14 cellular contexts compared by ENCODE assay signal in the genomic region with DNA sequence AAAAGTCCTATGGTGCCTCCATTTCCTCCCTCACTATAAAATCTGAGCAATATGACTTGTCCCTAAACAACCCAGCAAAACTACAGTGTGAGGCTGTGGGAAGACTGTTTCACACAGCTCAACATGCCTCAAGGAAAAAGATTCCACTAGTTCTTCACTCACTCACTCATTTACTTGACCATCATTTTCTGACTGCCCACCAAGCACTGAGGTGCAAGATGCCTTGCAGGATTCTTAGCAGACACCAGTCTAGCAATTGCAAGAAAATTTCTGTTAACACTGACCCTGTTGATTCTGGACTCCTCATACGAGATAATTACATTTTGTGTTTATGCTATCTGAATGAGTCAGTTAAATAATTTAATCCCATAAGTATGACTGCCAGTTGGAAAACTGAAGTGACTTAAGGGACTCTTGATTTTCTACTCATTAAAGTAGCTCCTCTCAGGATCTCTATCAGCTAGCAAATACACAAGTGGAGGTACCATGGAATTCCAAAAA. TPM values are rescaled to one million over a fixed set of nuclear protein-coding genes. Genes with fewer than 3 reads are reported as not detected.
DNase-seq lines count a peak whose midpoint lies in the region; ATAC-seq and TF ChIP-seq lines count a peak whose summit lies in the region.
"Had no signal": no experiment of that assay in that cellular context is flagged by ENCODE, and none has a peak within 500 bp of the region (broad histone marks: within the 10 kb centered on the region; RNA-seq: fewer than 3 reads in every experiment).

No MANE protein-coding gene starts in this region.

- in situ Hi-C loops in Panc1 (cut with HindIII; ENCODE audit: low pct_unique_long_range_greater_than_20kb, low sequenced_read_pairs) = no loop called here

- DNase-seq in DMS79 treated with DMSO at 0.1 percent for 48 hours (lab: John Stamatoyannopoulos, UW) (peak; percentile 12), Panc1 (ENCODE audit: low read depth, low spot score) (no peak), esophagus squamous epithelium (lab: John Stamatoyannopoulos, UW) (no peak), sigmoid colon (no peak), anterior cingulate cortex (lab: John Stamatoyannopoulos, UW) (no peak), NCI-H1105 (lab: John Stamatoyannopoulos, UW) (no peak)
- no peak for DNase-seq in activated naive CD4-positive, alpha-beta T cell treated with anti-CD3 and anti-CD28 coated beads, Interleukin-2, amount 50 U/mL, for 16 hours
- DNase-seq: activated B cell treated with CpG ODN at 0.5 μM for 24 hours; mesendoderm; NCI-H2081 treated with DMSO at 0.1 percent for 48 hours; NCI-H774; stimulated activated CD4-positive, alpha-beta T cell treated with anti-CD3 and anti-CD28 coated beads, Interleukin-4, amount 100 ng/mL, for 1 hour; stimulated activated naive B cell treated with anti-CD40 and anti-IgM and Interleukin-4, amounts not matched to agents 10 μg/mL and 1 μg/mL and 100 μg/mL, for 72 hours had no signal

- H3K27ac ChIP-seq in Panc1 (ENCODE audit: low read length) (no peak overlapping the region), esophagus squamous epithelium (peak overlapping the region; percentile 34 to 78 (median 72)), sigmoid colon (peak overlapping the region; percentile 10 to 21 (median 17))

- WGBS in esophagus squamous epithelium, 2 donors = 35 to 45% methylated on average over 1 of the region's 1 CpG
- WGBS in sigmoid colon, 2 donors = 30 to 62% methylated on average over 1 of the region's 1 CpG

- TF ChIP-seq EP300 in sigmoid colon (IDR thresholded peaks at IDR 0.05) = no peak

- no TSS peak for BruUV-seq in Panc1 (replicated peaks; lab: Mats Ljungman, UMichigan)

- H3K4me3 ChIP-seq in Panc1 (ENCODE audit: low read depth in 2 of 2, low read length in 2 of 2) (no peak overlapping the region), esophagus squamous epithelium (no peak overlapping the region), sigmoid colon (no peak overlapping the region)

- H3K36me3 ChIP-seq in Panc1 (ENCODE audit: control insufficient read depth, insufficient read depth, low read length) (no peaks in the 10 kb centered on the region), esophagus squamous epithelium (peaks cover 0 to 4% (median 0%) of the 10 kb centered on the region in 3 donors), sigmoid colon (no peaks in the 10 kb centered on the region)

- TF ChIP-seq CTCF in Panc1 (IDR thresholded peaks at IDR 0.05) (no peak), esophagus squamous epithelium (IDR thresholded peaks at IDR 0.05) (no peak), sigmoid colon (IDR thresholded peaks at IDR 0.05) (no peak)

- H3K27me3 ChIP-seq in Panc1 (ENCODE audit: control insufficient read depth, insufficient read depth, low read length) = no peaks in the 10 kb centered on the region
- no peaks in the 10 kb centered on the region for H3K27me3 ChIP-seq in esophagus squamous epithelium
- no peaks in the 10 kb centered on the region for H3K27me3 ChIP-seq in sigmoid colon

- H3K4me1 ChIP-seq in Panc1 (ENCODE audit: control insufficient read depth, insufficient read depth, low read length) = peaks cover 5% of the 10 kb centered on the region
- H3K4me1 ChIP-seq in esophagus squamous epithelium = peaks cover 9 to 43% (median 11%) of the 10 kb centered on the region in 3 donors
- peaks cover 0 to 25% (median 21%) of the 10 kb centered on the region in 4 donors for H3K4me1 ChIP-seq in sigmoid colon

- POLR2A ChIA-PET in Panc1 (lab: Charles Lee) = interaction anchor here (0.6 kb wide), 2 partner anchors 11 to 192 kb away, joined by 4 to 8 read pairs; no protein-coding TSS in a partner anchor

- intact Hi-C loops in Panc1 (cut with micrococcal nuclease; ENCODE audit: unreplicated experiment) = no loop called here
- intact Hi-C loops in esophagus squamous epithelium (cut with DNase I) = no loop called here
- intact Hi-C loops in sigmoid colon (cut with DNase I) = no loop called here

- CTCF ChIA-PET in Panc1 (lab: Charles Lee) = no interaction called here

- ATAC-seq in Panc1 (peak; percentile 62), GM19455 (IDR thresholded peaks at IDR 0.05; ENCODE audit: unreplicated experiment) (no peak)
- ATAC-seq: stimulated activated naive B cell treated with anti-CD40 and anti-IgM and Interleukin-4, amounts not matched to agents 10 μg/mL and 1 μg/mL and 100 μg/mL, for 72 hours had no signal

- H3K9me3 ChIP-seq in Panc1 (ENCODE audit: control insufficient read depth, insufficient read depth, low read depth, low read length) (no peaks in the 10 kb centered on the region), esophagus squamous epithelium (no peaks in the 10 kb centered on the region), sigmoid colon (no peaks in the 10 kb centered on the region)

- TF ChIP-seq POLR2A in esophagus squamous epithelium (IDR thresholded peaks at IDR 0.05) (no peak), sigmoid colon (IDR thresholded peaks at IDR 0.05) (no peak)

RNA-seq across cellular contexts. Expression of gene PCBP1, which starts 51.9 kb away (rescaled TPM):
- total RNA-seq in Panc1 (2021; ENCODE audit: unreplicated experiment) (276 TPM), esophagus squamous epithelium (100 to 1,000 TPM in 3 of 4 donors, 10 to 100 TPM in 1; 96.8 to 205 (median 177) TPM), sigmoid colon (100 to 1,000 TPM; 178 to 186 (median 182) TPM)
- polyA plus RNA-seq in Panc1 (2012; ENCODE audit: insufficient read length) = 289 TPM
- 100 to 1,000 TPM; 269 to 311 (median 286) TPM for polyA plus RNA-seq in sigmoid colon
